ENCODE assay signal across 24 cellular contexts in the genomic region with DNA sequence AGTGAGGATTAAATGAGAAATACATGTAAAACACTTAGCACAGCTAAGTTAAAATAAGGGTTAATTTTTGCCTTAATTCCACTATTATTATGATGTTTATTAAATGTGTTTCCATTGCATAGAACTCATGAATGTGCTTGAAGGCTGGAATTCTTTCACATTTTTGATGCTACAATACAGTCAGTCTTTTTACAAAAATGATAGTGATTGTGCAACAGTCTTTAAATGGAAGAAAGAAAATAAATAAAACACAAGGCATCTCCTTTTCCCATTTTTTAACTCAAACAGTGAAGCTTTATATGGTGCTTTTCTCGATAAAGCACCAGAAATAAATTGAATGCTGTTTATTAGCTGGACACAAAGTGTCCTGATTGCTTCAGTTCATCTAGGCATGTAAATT.
"Had no signal": no experiment of that assay in that cellular context is flagged by ENCODE, and none has a peak within 500 bp of the region (broad histone marks: within the 10 kb centered on the region; RNA-seq: fewer than 3 reads in every experiment).

No MANE protein-coding gene starts in this region.

- H3K9me3 Mint-ChIP-seq: activated CD8-positive, alpha-beta T cell treated with anti-CD3 and anti-CD28 coated beads for 36 hours; activated naive CD4-positive, alpha-beta T cell treated with anti-CD3 and anti-CD28 coated beads, Interleukin-2, amount 10 ng/mL, durations not matched to agents 7 days and 5 days; activated naive CD8-positive, alpha-beta T cell treated with anti-CD3 and anti-CD28 coated beads for 36 hours; activated T-cell treated with anti-CD3 and anti-CD28 coated beads, Interleukin-2, amount 50 U/mL, for 72 hours; activated T-helper 2 cell treated with anti-CD3 and anti-CD28 coated beads, Interferon-gamma antibody, Interleukin-2, Interleukin-4, amounts not matched to agents 10 μg/mL and 5 μg/mL and 100 μg/mL, durations not matched to agents 14 hours and 24 hours and 36 hours had no signal

- H3K27me3 ChIP-seq: adrenal gland, breast epithelium had no signal

- H3K36me3 Mint-ChIP-seq: activated naive CD4-positive, alpha-beta T cell treated with anti-CD3 and anti-CD28 coated beads, Interleukin-2, amount 10 ng/mL, durations not matched to agents 7 days and 5 days; activated naive CD8-positive, alpha-beta T cell treated with anti-CD3 and anti-CD28 coated beads for 36 hours had no signal

- H3K9me3 ChIP-seq: adrenal gland, breast epithelium had no signal

- FAIRE-seq: RCC 7860 had no signal

- H3K27ac Mint-ChIP-seq: activated CD8-positive, alpha-beta T cell treated with anti-CD3 and anti-CD28 coated beads for 36 hours; activated naive CD4-positive, alpha-beta T cell treated with anti-CD3 and anti-CD28 coated beads, Interleukin-2, amount 10 ng/mL, durations not matched to agents 7 days and 5 days; activated naive CD8-positive, alpha-beta T cell treated with anti-CD3 and anti-CD28 coated beads for 36 hours; activated T-cell treated with anti-CD3 and anti-CD28 coated beads, Interleukin-2, amount 50 U/mL, for 72 hours; activated T-helper 2 cell treated with anti-CD3 and anti-CD28 coated beads, Interferon-gamma antibody, Interleukin-2, Interleukin-4, amounts not matched to agents 10 μg/mL and 5 μg/mL and 100 μg/mL, durations not matched to agents 14 hours and 24 hours and 36 hours had no signal

- H3K27ac ChIP-seq: adrenal gland, breast epithelium had no signal

- H3K4me3 Mint-ChIP-seq: activated CD8-positive, alpha-beta T cell treated with anti-CD3 and anti-CD28 coated beads for 36 hours; activated naive CD4-positive, alpha-beta T cell treated with anti-CD3 and anti-CD28 coated beads, Interleukin-2, amount 10 ng/mL, durations not matched to agents 7 days and 5 days; activated naive CD8-positive, alpha-beta T cell treated with anti-CD3 and anti-CD28 coated beads for 36 hours; activated T-cell treated with anti-CD3 and anti-CD28 coated beads, Interleukin-2, amount 50 U/mL, for 72 hours had no signal

- DNase-seq: activated CD4-positive, alpha-beta T cell treated with anti-CD3 and anti-CD28 coated beads for 4 hours; activated CD8-positive, alpha-beta memory T cell treated with anti-CD3 and anti-CD28 coated beads, Interleukin-2, amount 50 U/mL, for 4 hours; activated CD8-positive, alpha-beta T cell treated with anti-CD3 and anti-CD28 coated beads for 36 hours; activated gamma-delta T cell treated with Interleukin-2 at 50 U/mL for 16 hours; activated naive CD4-positive, alpha-beta T cell treated with anti-CD3 and anti-CD28 coated beads, Interleukin-2, amount 10 ng/mL, durations not matched to agents 7 days and 5 days; activated naive CD8-positive, alpha-beta T cell treated with anti-CD3 and anti-CD28 coated beads for 36 hours; activated T-cell treated with anti-CD3 and anti-CD28 coated beads, Interleukin-2, amount 50 U/mL, for 72 hours; adrenal gland; anterior cingulate cortex; caudate nucleus; Kasumi-1; NCI-H1105 treated with DMSO at 0.1 percent for 48 hours; NCI-H1436 treated with DMSO at 0.1 percent for 48 hours; NCI-H187; NCI-H2081; NCI-H510A treated with DMSO at 0.1 percent for 48 hours; NCI-H69; PC-3; SHP77; SW 1271 had no signal

- ATAC-seq: activated CD4-positive, CD25-positive, alpha-beta regulatory T cell treated with anti-CD3 and anti-CD28 coated beads, Interleukin-2, amount 50 U/mL, for 24 hours; activated CD8-positive, alpha-beta T cell treated with anti-CD3 and anti-CD28 coated beads for 36 hours; activated T-cell treated with anti-CD3 and anti-CD28 coated beads, Interleukin-2, amount 50 U/mL, for 72 hours; PC-3 had no signal

- H3K4me1 ChIP-seq: adrenal gland, breast epithelium had no signal

- H3K36me3 ChIP-seq: adrenal gland, breast epithelium had no signal

- H3K4me3 ChIP-seq: adrenal gland, breast epithelium had no signal

- H3K4me1 Mint-ChIP-seq: activated naive CD4-positive, alpha-beta T cell treated with anti-CD3 and anti-CD28 coated beads, Interleukin-2, amount 10 ng/mL, durations not matched to agents 7 days and 5 days; activated naive CD8-positive, alpha-beta T cell treated with anti-CD3 and anti-CD28 coated beads for 36 hours had no signal
